ENCODE assay signal across 7 cellular contexts in the genomic region with DNA sequence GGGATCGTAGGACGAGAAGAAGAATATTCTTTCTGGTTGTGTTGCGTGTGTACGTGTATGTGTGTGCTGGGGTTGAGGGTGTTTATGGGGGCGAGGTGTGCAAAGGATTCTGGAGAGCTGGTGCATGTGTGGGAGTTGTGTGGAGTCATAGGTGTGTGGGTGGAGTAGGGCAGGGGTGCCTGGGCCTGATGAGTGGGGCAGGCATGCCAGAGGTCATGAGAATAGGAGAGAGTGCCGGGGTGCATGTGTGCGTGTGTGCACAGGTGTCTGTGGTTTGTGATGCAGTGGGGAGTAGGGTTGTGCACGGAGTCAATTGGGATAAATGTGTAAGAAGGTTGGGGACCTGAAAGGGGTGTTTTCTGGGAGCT. TPM values are rescaled to one million over a fixed set of nuclear protein-coding genes. Genes with fewer than 3 reads are reported as not detected.
DNase-seq lines count a peak whose midpoint lies in the region; ATAC-seq and TF ChIP-seq lines count a peak whose summit lies in the region.
"Had no signal": no experiment of that assay in that cellular context is flagged by ENCODE, and none has a peak within 500 bp of the region (broad histone marks: within the 10 kb centered on the region; RNA-seq: fewer than 3 reads in every experiment).

No MANE protein-coding gene starts in this region.

- H3K9ac ChIP-seq in iPS-20b (ENCODE audit: low read depth, low read length), result peak overlapping the region; percentile 63; the same call in 1 of the 2 replicates

- H3K27ac ChIP-seq in heart right ventricle (peak overlapping the region; percentile 41 to 88 (median 66)), iPS-20b (ENCODE audit: low read length) (no peak overlapping the region), upper lobe of left lung (peak overlapping the region; percentile 76 to 92 (median 84))

- peaks cover 0 to 51% (median 27%) of the 10 kb centered on the region in 9 donors for H3K4me1 ChIP-seq in heart right ventricle
- H3K4me1 ChIP-seq in iPS-20b (ENCODE audit: insufficient read depth, low read length), result peaks cover 5% of the 10 kb centered on the region
- H3K4me1 ChIP-seq in upper lobe of left lung, result peaks cover 22 to 36% (median 27%) of the 10 kb centered on the region in 4 donors

- intact Hi-C loops in heart right ventricle (cut with DNase I), result no loop called here
- intact Hi-C loops in Right ventricle myocardium superior (cut with DNase I), result no loop called here

- H3K36me3 ChIP-seq in heart right ventricle, result peaks cover 0 to 7% (median 0%) of the 10 kb centered on the region in 9 donors
- no peaks in the 10 kb centered on the region for H3K36me3 ChIP-seq in iPS-20b (ENCODE audit: insufficient read depth, low read depth, low read length)
- peaks cover 0 to 1% (median 0%) of the 10 kb centered on the region in 4 donors for H3K36me3 ChIP-seq in upper lobe of left lung

- no peak for DNase-seq in heart right ventricle
- DNase-seq in Right ventricle myocardium superior, result no peak
- DNase-seq in upper lobe of left lung, result no peak
- no peak for DNase-seq in AML-193 (lab: John Stamatoyannopoulos, UW)
- DNase-seq: NCI-H187 treated with DMSO at 0.1 percent for 48 hours had no signal

- H3K27me3 ChIP-seq in heart right ventricle, result no peaks in the 10 kb centered on the region
- H3K27me3 ChIP-seq in iPS-20b (ENCODE audit: insufficient read depth, low read length), result peaks cover 10% of the 10 kb centered on the region; the same call in 1 of the 2 replicates
- no peaks in the 10 kb centered on the region for H3K27me3 ChIP-seq in upper lobe of left lung

- 76 to 78% methylated on average over 8 of the region's 8 CpGs for WGBS in heart right ventricle, 2 donors
- 46 to 71% methylated on average over 8 of the region's 8 CpGs for WGBS in upper lobe of left lung, 2 donors

- no peak for TF ChIP-seq EP300 in upper lobe of left lung (IDR thresholded peaks at IDR 0.05)

- ATAC-seq in heart right ventricle (peak in 3 of 8 donors; percentile 15 to 18 (median 15)), Right ventricle myocardium superior (ENCODE audit: poor library complexity) (no peak), upper lobe of left lung (ENCODE audit: low FRiP score in 2 of 2) (peak; percentile 28 to 44), GM18519 (IDR thresholded peaks at IDR 0.05; ENCODE audit: low FRiP score, unreplicated experiment) (no peak)

- H3K9me3 ChIP-seq in heart right ventricle (no peaks in the 10 kb centered on the region), iPS-20b (ENCODE audit: insufficient read depth, low read depth, low read length) (no peaks in the 10 kb centered on the region), upper lobe of left lung (no peaks in the 10 kb centered on the region)

- TF ChIP-seq POLR2A in upper lobe of left lung (IDR thresholded peaks at IDR 0.05), result no peak

- TF ChIP-seq CTCF in heart right ventricle (IDR thresholded peaks at IDR 0.05), result no peak
- no peak for TF ChIP-seq CTCF in upper lobe of left lung (IDR thresholded peaks at IDR 0.05)

- peak overlapping the region in 9 of 10 donors; percentile 44 to 77 (median 55) for H3K4me3 ChIP-seq in heart right ventricle
- H3K4me3 ChIP-seq in iPS-20b (ENCODE audit: low read length), result peak overlapping the region; percentile 66
- H3K4me3 ChIP-seq in upper lobe of left lung, result peak overlapping the region; percentile 30 to 70 (median 64)

RNA-seq across cellular contexts. Expression of a gene that starts 0.6 kb away (rescaled TPM):
- total RNA-seq in heart right ventricle, result 1 to 10 TPM; 1.2 to 4.7 (median 2.0) TPM
- 10 to 100 TPM in 1 of 2 donors, 1 to 10 TPM in 1; 3.8 to 11.3 TPM for polyA plus RNA-seq in heart right ventricle
- total RNA-seq in Right ventricle myocardium superior, result 3.5 TPM
- total RNA-seq in upper lobe of left lung, result 10 to 100 TPM; 18.7 to 65.0 (median 29.3) TPM

RNA-seq across cellular contexts. Expression of a gene that starts 13.0 kb away (rescaled TPM):
- total RNA-seq in heart right ventricle (1 to 10 TPM in 9 of 10 donors, under 1 TPM in 1; 1.00 to 5.8 (median 2.3) TPM), Right ventricle myocardium superior (2.6 TPM), upper lobe of left lung (10 to 100 TPM in 3 of 6 donors, 1 to 10 TPM in 2, not detected in 1; 7.0 to 17.2 (median 10.3) TPM)
- polyA plus RNA-seq in heart right ventricle, result 10 to 100 TPM in 1 of 2 donors, 1 to 10 TPM in 1; 2.5 to 12.6 TPM

RNA-seq across cellular contexts. Expression of a gene that starts 20.2 kb away (rescaled TPM):
- 10 to 100 TPM; 10.6 to 17.8 (median 13.6) TPM for total RNA-seq in heart right ventricle
- polyA plus RNA-seq in heart right ventricle, result 10 to 100 TPM; 17.1 to 43.8 TPM
- 17.4 TPM for total RNA-seq in Right ventricle myocardium superior
- 10 to 100 TPM in 4 of 6 donors, 1 to 10 TPM in 1, under 1 TPM in 1; 0.89 to 18.4 (median 16.0) TPM for total RNA-seq in upper lobe of left lung

RNA-seq across cellular contexts. Expression of a gene that starts 20.6 kb away (rescaled TPM):
- 10 to 100 TPM; 35.5 to 63.0 (median 42.5) TPM for total RNA-seq in heart right ventricle
- polyA plus RNA-seq in heart right ventricle, result 10 to 100 TPM; 19.5 to 74.6 TPM
- total RNA-seq in Right ventricle myocardium superior, result 50.4 TPM
- total RNA-seq in upper lobe of left lung, result 10 to 100 TPM; 28.4 to 71.7 (median 63.3) TPM

RNA-seq across cellular contexts. Expression of a gene that starts 23.3 kb away (rescaled TPM):
- total RNA-seq in heart right ventricle (10 to 100 TPM in 8 of 10 donors, 1 to 10 TPM in 2; 9.7 to 44.9 (median 13.2) TPM), Right ventricle myocardium superior (13.1 TPM), upper lobe of left lung (100 to 1,000 TPM in 2 of 6 donors, 10 to 100 TPM in 4; 28.5 to 138 (median 76.8) TPM)
- polyA plus RNA-seq in heart right ventricle, result 10 to 100 TPM; 14.0 to 19.9 TPM

Comparison
In these comparisons a context has a peak if more than half of its experiments do, and no peak if none do; other contexts are left out.
1. ATAC-seq: peak in upper lobe of left lung (2 of 2); none in Right ventricle myocardium superior (single experiment) and GM18519 (single experiment).
2. Peak in every context shown above with its lines, with median percentiles within 50 percentile points of each other: H3K4me3 ChIP-seq.